ENCODE assay signal across 19 cellular contexts in genomic region chr12:25789520-25789919, GRCh38.
DNase-seq lines count a peak whose midpoint lies in the region; ATAC-seq and TF ChIP-seq lines count a peak whose summit lies in the region.
"Had no signal": no experiment of that assay in that cellular context is flagged by ENCODE, and none has a peak within 500 bp of the region (broad histone marks: within the 10 kb centered on the region; RNA-seq: fewer than 3 reads in every experiment).

No MANE protein-coding gene starts in this region.

- no peaks in the 10 kb centered on the region for H3K4me1 Mint-ChIP-seq in activated CD4-positive, alpha-beta memory T cell treated with anti-CD3 and anti-CD28 coated beads for 36 hours (ENCODE audit: low read depth)
- H3K4me1 Mint-ChIP-seq: stimulated activated memory B cell treated with anti-CD40 and anti-IgM and Interleukin-4, amounts not matched to agents 10 μg/mL and 1 μg/mL and 100 μg/mL, for 72 hours; T-helper 17 cell had no signal

- BruUV-seq in A673 (replicated peaks; lab: Mats Ljungman, UMichigan) (no TSS peak), PC-9 (replicated peaks; lab: Mats Ljungman, UMichigan) (no TSS peak)

- no peaks in the 10 kb centered on the region for H3K27me3 Mint-ChIP-seq in activated CD4-positive, alpha-beta memory T cell treated with anti-CD3 and anti-CD28 coated beads for 36 hours
- H3K27me3 Mint-ChIP-seq: T-helper 17 cell had no signal

- H3K36me3 ChIP-seq in A673 (ENCODE audit: insufficient read depth, low read length, poor library complexity, severe bottlenecking) (no peaks in the 10 kb centered on the region), adrenal gland (replicated peaks in 1 of 2) (no peaks in the 10 kb centered on the region), mesendoderm (ENCODE audit: control insufficient read depth, insufficient read depth, low read length) (no peaks in the 10 kb centered on the region), PC-9 (ENCODE audit: low read depth) (no peaks in the 10 kb centered on the region)

- ATAC-seq in GM18870 (IDR thresholded peaks at IDR 0.05; ENCODE audit: unreplicated experiment), result no peak
- ATAC-seq: body of pancreas; CD8-positive, alpha-beta T cell; stimulated activated memory B cell treated with anti-CD40 and anti-IgM and Interleukin-4, amounts not matched to agents 10 μg/mL and 1 μg/mL and 100 μg/mL, for 72 hours; T-helper 17 cell had no signal

- no peak overlapping the region for H3K4me2 ChIP-seq in mesendoderm (ENCODE audit: low read length)
- no peak overlapping the region for H3K4me2 ChIP-seq in PC-9

- H2BK5ac ChIP-seq in mesendoderm (ENCODE audit: low read length), result no peak overlapping the region

- no peak overlapping the region for H4K5ac ChIP-seq in mesendoderm (ENCODE audit: low read length)

- H3K79me2 ChIP-seq in mesendoderm (ENCODE audit: control insufficient read depth, insufficient read depth, low read length) (no peaks in the 10 kb centered on the region), PC-9 (ENCODE audit: low read depth) (no peaks in the 10 kb centered on the region)

- no peak overlapping the region for H3K23ac ChIP-seq in mesendoderm (ENCODE audit: low read length)

- H3K4ac ChIP-seq in mesendoderm (ENCODE audit: low read depth, low read length), result no peak overlapping the region

- H4K20me1 ChIP-seq in PC-9 (ENCODE audit: insufficient read depth), result no peaks in the 10 kb centered on the region

- CTCF ChIA-PET in A673 (lab: Charles Lee) (interaction anchor here (0.6 kb wide), 1 partner anchor 75 kb away, joined by 4 read pairs; no protein-coding TSS in a partner anchor), PC-9 (lab: Charles Lee) (no interaction called here)
- CTCF ChIA-PET in activated CD4-positive, alpha-beta memory T cell treated with anti-CD3 and anti-CD28 coated beads for 36 hours (lab: Charles Lee), result no interaction called here

- no peak overlapping the region for H4K8ac ChIP-seq in mesendoderm (ENCODE audit: low read depth, low read length)

- no peak overlapping the region for H3K56ac ChIP-seq in mesendoderm (ENCODE audit: low read length)

- H3K4me3 ChIP-seq in A673 (ENCODE audit: low read depth, low read length, poor library complexity, severe bottlenecking) (no peak overlapping the region), adrenal gland (no peak overlapping the region), fibroblast of the aortic adventitia (ENCODE audit: low read depth, low read length) (no peak overlapping the region), mesendoderm (ENCODE audit: low read length) (no peak overlapping the region), PC-9 (no peak overlapping the region)
- H3K4me3 ChIP-seq: body of pancreas had no signal

- no peaks in the 10 kb centered on the region for H3K9me3 Mint-ChIP-seq in activated CD4-positive, alpha-beta memory T cell treated with anti-CD3 and anti-CD28 coated beads for 36 hours
- H3K9me3 Mint-ChIP-seq: CD8-positive, alpha-beta T cell; stimulated activated memory B cell treated with anti-CD40 and anti-IgM and Interleukin-4, amounts not matched to agents 10 μg/mL and 1 μg/mL and 100 μg/mL, for 72 hours had no signal

- DNase-seq in A673 (ENCODE audit: low spot score), result peak; percentile 29
- peak in 5 of 7 donors; percentile 26 to 48 (median 41) for DNase-seq in adrenal gland
- DNase-seq in fibroblast of the aortic adventitia (ENCODE audit: low read depth), result peak; percentile 93
- peak; percentile 57 for DNase-seq in mesendoderm
- no peak for DNase-seq in PC-9
- no peak for DNase-seq in activated CD4-positive, alpha-beta memory T cell treated with anti-CD3 and anti-CD28 coated beads for 36 hours
- DNase-seq in ureter (ENCODE audit: low spot score), result no peak
- DNase-seq: activated CD4-positive, alpha-beta T cell treated with anti-CD3 and anti-CD28 coated beads for 1 hour; body of pancreas; CD8-positive, alpha-beta T cell; DND-41; effector CD8-positive, alpha-beta T cell; NCI-H2081 treated with DMSO at 0.1 percent for 48 hours; NCI-H69; RPMI8226; small intestine; T-helper 17 cell had no signal

- intact Hi-C loops in A673 (cut with micrococcal nuclease; ENCODE audit: unreplicated experiment) (no loop called here), adrenal gland (cut with DNase I) (no loop called here), PC-9 (cut with micrococcal nuclease; ENCODE audit: unreplicated experiment) (no loop called here)
- intact Hi-C loops in activated CD4-positive, alpha-beta memory T cell treated with anti-CD3 and anti-CD28 coated beads for 36 hours (cut with micrococcal nuclease), result no loop called here

- H3K9ac ChIP-seq in mesendoderm (ENCODE audit: low read length), result no peak overlapping the region

- H2BK15ac ChIP-seq in mesendoderm (replicated peaks; ENCODE audit: low read depth), result no peak overlapping the region

- H3K27ac Mint-ChIP-seq in activated CD4-positive, alpha-beta memory T cell treated with anti-CD3 and anti-CD28 coated beads for 36 hours, result no peak overlapping the region
- H3K27ac Mint-ChIP-seq: CD8-positive, alpha-beta T cell; stimulated activated memory B cell treated with anti-CD40 and anti-IgM and Interleukin-4, amounts not matched to agents 10 μg/mL and 1 μg/mL and 100 μg/mL, for 72 hours; T-helper 17 cell had no signal

- no peaks in the 10 kb centered on the region for H3K79me1 ChIP-seq in mesendoderm (ENCODE audit: low read length)

- H2AFZ ChIP-seq in PC-9, result no peak overlapping the region

- H3K27me3 ChIP-seq in A673 (replicated peaks; ENCODE audit: insufficient read depth, low read depth, low read length, poor library complexity) (no peaks in the 10 kb centered on the region), adrenal gland (no peaks in the 10 kb centered on the region), mesendoderm (ENCODE audit: insufficient read depth, low read length, poor library complexity) (no peaks in the 10 kb centered on the region), PC-9 (ENCODE audit: insufficient read depth, low read depth) (no peaks in the 10 kb centered on the region)
- H3K27me3 ChIP-seq: body of pancreas had no signal

- POLR2A ChIA-PET in A673 (lab: Charles Lee; ENCODE audit: low non-redundant PET), result no interaction called here
- POLR2A ChIA-PET in PC-9 (lab: Charles Lee; ENCODE audit: unreplicated experiment), result no interaction called here
- POLR2A ChIA-PET in activated CD4-positive, alpha-beta memory T cell treated with anti-CD3 and anti-CD28 coated beads for 36 hours (lab: Charles Lee), result no interaction called here

- TF ChIP-seq POLR2A in adrenal gland (IDR thresholded peaks at IDR 0.05), result no peak

- H3K4me3 Mint-ChIP-seq in activated CD4-positive, alpha-beta memory T cell treated with anti-CD3 and anti-CD28 coated beads for 36 hours, result no peak overlapping the region
- H3K4me3 Mint-ChIP-seq: CD8-positive, alpha-beta T cell; stimulated activated memory B cell treated with anti-CD40 and anti-IgM and Interleukin-4, amounts not matched to agents 10 μg/mL and 1 μg/mL and 100 μg/mL, for 72 hours; T-helper 17 cell had no signal

- H3K36me3 Mint-ChIP-seq in activated CD4-positive, alpha-beta memory T cell treated with anti-CD3 and anti-CD28 coated beads for 36 hours, result no peaks in the 10 kb centered on the region
- H3K36me3 Mint-ChIP-seq: CD8-positive, alpha-beta T cell; stimulated activated memory B cell treated with anti-CD40 and anti-IgM and Interleukin-4, amounts not matched to agents 10 μg/mL and 1 μg/mL and 100 μg/mL, for 72 hours had no signal

- no peak for TF ChIP-seq CTCF in A673 (conservative IDR thresholded peaks at IDR 0.05; ENCODE audit: low read depth, low read length)
- TF ChIP-seq CTCF in adrenal gland (IDR thresholded peaks at IDR 0.05), result no peak
- no peak for TF ChIP-seq CTCF in fibroblast of the aortic adventitia (IDR thresholded peaks at IDR 0.05; ENCODE audit: insufficient read depth, low read length)
- no peak for TF ChIP-seq CTCF in PC-9 (conservative IDR thresholded peaks at IDR 0.05)

- H3K9me3 ChIP-seq in A673 (ENCODE audit: low read depth, low read length, poor library complexity, severe bottlenecking) (no peaks in the 10 kb centered on the region), adrenal gland (replicated peaks in 1 of 3) (no peaks in the 10 kb centered on the region), PC-9 (ENCODE audit: insufficient read depth, low read depth) (no peaks in the 10 kb centered on the region)
- H3K9me3 ChIP-seq: body of pancreas had no signal

- H3K4me1 ChIP-seq in A673 (ENCODE audit: insufficient read depth, low read length, poor library complexity, severe bottlenecking) (no peaks in the 10 kb centered on the region), adrenal gland (replicated peaks in 1 of 2) (peaks cover 20 to 25% of the 10 kb centered on the region in 2 donors), mesendoderm (ENCODE audit: control insufficient read depth, low read depth, low read length) (no peaks in the 10 kb centered on the region), PC-9 (replicated peaks; ENCODE audit: insufficient read depth) (no peaks in the 10 kb centered on the region; the same call in 1 of the 2 replicates)
- H3K4me1 ChIP-seq: body of pancreas had no signal

- H3K18ac ChIP-seq in mesendoderm (ENCODE audit: low read length), result no peak overlapping the region

- H3K27ac ChIP-seq in A673 (ENCODE audit: low read depth, low read length, poor library complexity, severe bottlenecking), result no peak overlapping the region
- peak overlapping the region in 4 of 5 donors; percentile 29 to 79 (median 67) for H3K27ac ChIP-seq in adrenal gland
- H3K27ac ChIP-seq in mesendoderm (ENCODE audit: low read depth, low read length), result no peak overlapping the region
- no peak overlapping the region for H3K27ac ChIP-seq in PC-9
- H3K27ac ChIP-seq: body of pancreas had no signal

- H3K9me2 ChIP-seq in PC-9 (ENCODE audit: insufficient read depth), result no peaks in the 10 kb centered on the region

- WGBS in adrenal gland, 4 donors, result 15 to 27% (median 22%) methylated on average over 4 of the region's 4 CpGs
- no CpG with 5 or more reads among the region's 4 CpGs for WGBS in mesendoderm (ENCODE audit: extremely low coverage, insufficient coverage, low lambda C conversion rate)

- no peaks in the 10 kb centered on the region for H3F3A ChIP-seq in PC-9 (ENCODE audit: insufficient read depth, low read depth)

- H2AK5ac ChIP-seq in mesendoderm (ENCODE audit: low read length), result no peak overlapping the region

- no peak overlapping the region for H2BK120ac ChIP-seq in mesendoderm (ENCODE audit: low read depth, low read length)

Comparison
In these comparisons a context has a peak if more than half of its experiments do, and no peak if none do; other contexts are left out.
1. DNase-seq: peak in A673 (single experiment), adrenal gland (5 of 7), fibroblast of the aortic adventitia (single experiment) and mesendoderm (single experiment); none in PC-9 (0 of 2), activated CD4-positive, alpha-beta memory T cell treated with anti-CD3 and anti-CD28 coated beads for 36 hours (single experiment) and ureter (single experiment).
2. H3K27ac ChIP-seq: peak in adrenal gland (4 of 5); none in A673 (single experiment), mesendoderm (single experiment) and PC-9 (single experiment).